In genomic region chr11:28384418-28384817, GRCh38 we compare ENCODE assay signal across 20 cellular contexts.
DNase-seq lines count a peak whose midpoint lies in the region; ATAC-seq, FAIRE-seq and TF ChIP-seq lines count a peak whose summit lies in the region.
"Had no signal": no experiment of that assay in that cellular context is flagged by ENCODE, and none has a peak within 500 bp of the region (broad histone marks: within the 10 kb centered on the region; RNA-seq: fewer than 3 reads in every experiment).

No MANE protein-coding gene starts in this region.

- no peak for TF ChIP-seq EP300 in SK-N-SH (IDR thresholded peaks at IDR 0.05; ENCODE audit: borderline replicate concordance in 1 of 2, low read depth in 1 of 2, low read length in 1 of 2)

- no peaks in the 10 kb centered on the region for H4K20me1 ChIP-seq in SK-N-SH (ENCODE audit: insufficient read depth)

- no peak overlapping the region for H3K4me2 ChIP-seq in SK-N-SH

- peaks cover 5% of the 10 kb centered on the region for H3F3A ChIP-seq in SK-N-SH (replicated peaks; ENCODE audit: insufficient read depth)

- TF ChIP-seq CTCF in retinal pigment epithelial cell (conservative IDR thresholded peaks at IDR 0.05; ENCODE audit: low read depth, low read length) (no peak), SK-N-SH (IDR thresholded peaks at IDR 0.05) (no peak)

- no peaks in the 10 kb centered on the region for H3K9me2 ChIP-seq in SK-N-SH

- no peak overlapping the region for H3K4me3 ChIP-seq in retinal pigment epithelial cell (ENCODE audit: low read length)
- no peak overlapping the region for H3K4me3 ChIP-seq in SK-N-SH (ENCODE audit: low read depth in 2 of 2, low read length in 1 of 2)
- H3K4me3 ChIP-seq: cardiac muscle cell, Peyer's patch had no signal

- 59% methylated on average over 4 of the region's 4 CpGs for WGBS in SK-N-SH (ENCODE audit: low lambda C conversion rate)

- H3K27me3 ChIP-seq in SK-N-SH (ENCODE audit: insufficient read depth) = no peaks in the 10 kb centered on the region
- H3K27me3 ChIP-seq: cardiac muscle cell, Peyer's patch had no signal

- H3K9ac ChIP-seq in SK-N-SH = no peak overlapping the region

- no peaks in the 10 kb centered on the region for H3K79me2 ChIP-seq in SK-N-SH (ENCODE audit: insufficient read depth)

- DNase-seq in H4 (ENCODE audit: low spot score) (peak; percentile 98), RCC 7860 (ENCODE audit: low spot score) (peak; percentile 90), epithelial cell of prostate (ENCODE audit: low read depth, low spot score) (peak; percentile 70), retinal pigment epithelial cell (ENCODE audit: low read depth) (peak; percentile 60), NCI-H2196 treated with DMSO at 0.1 percent for 48 hours (lab: John Stamatoyannopoulos, UW; ENCODE audit: unreplicated experiment) (no peak), SK-N-SH (no peak)
- DNase-seq: CD4-positive, CD25-positive, alpha-beta regulatory T cell; endodermal cell; H9; hippocampal formation; left ventricle myocardium superior; NCI-H1105 treated with DMSO at 0.1 percent for 48 hours; NCI-H524 treated with DMSO at 0.1 percent for 48 hours; Peyer's patch; small intestine had no signal

- H3K36me3 ChIP-seq in SK-N-SH (replicated peaks in 1 of 2; ENCODE audit: control insufficient read depth in 1 of 2, insufficient read depth in 2 of 2, low read length in 1 of 2) = no peaks in the 10 kb centered on the region
- H3K36me3 ChIP-seq: cardiac muscle cell, Peyer's patch had no signal

- H3K27ac ChIP-seq in epithelial cell of prostate = no peak overlapping the region
- H3K27ac ChIP-seq in SK-N-SH (ENCODE audit: low read depth in 2 of 2, low read length in 1 of 2) = no peak overlapping the region
- H3K27ac ChIP-seq: cardiac muscle cell, Peyer's patch had no signal

- H3K4me1 ChIP-seq in SK-N-SH (ENCODE audit: control insufficient read depth in 1 of 2, insufficient read depth in 2 of 2, low read depth in 1 of 2, low read length in 1 of 2) = no peaks in the 10 kb centered on the region
- H3K4me1 ChIP-seq: Peyer's patch had no signal

- POLR2A ChIA-PET in SK-N-SH (lab: Yijun Ruan, JAX) = no interaction called here

- FAIRE-seq in RCC 7860 (lab: Jason Lieb, UNC) = peak; percentile 91
- FAIRE-seq: G401.6, small intestine had no signal

- H3K9me3 ChIP-seq in SK-N-SH = no peaks in the 10 kb centered on the region
- H3K9me3 ChIP-seq: Peyer's patch had no signal

- CTCF ChIA-PET in SK-N-SH (lab: Yijun Ruan, JAX) = no interaction called here

- H2AFZ ChIP-seq in SK-N-SH (ENCODE audit: low read depth) = no peak overlapping the region

- no peak for ATAC-seq in HG03175 (IDR thresholded peaks at IDR 0.05; ENCODE audit: unreplicated experiment)
- no peak for ATAC-seq in GM18519 (IDR thresholded peaks at IDR 0.05; ENCODE audit: low FRiP score, unreplicated experiment)
- ATAC-seq: activated T-helper 17 cell treated with anti-CD3 and anti-CD28 coated beads, Interleukin-2, amount 50 U/mL, for 72 hours; left ventricle myocardium superior had no signal

- no peak for TF ChIP-seq RAD21 in SK-N-SH (IDR thresholded peaks at IDR 0.05; ENCODE audit: low read length)

TF ChIP-seq in SK-N-SH, 30 proteins besides CTCF, POLR2A, EP300 and RAD21:
- TF ChIP-seq REST (IDR thresholded peaks at IDR 0.05; ENCODE audit: low read depth, low read length) = no peak
- no peak for TF ChIP-seq FOXJ3 (CRISPR knock-in tag; IDR thresholded peaks at IDR 0.05)
- no peak for TF ChIP-seq USF2 (IDR thresholded peaks at IDR 0.05; ENCODE audit: borderline replicate concordance, low read depth, low read length)
- no peak for TF ChIP-seq PBX3 (IDR thresholded peaks at IDR 0.05)
- no peak for TF ChIP-seq TAF1 (IDR thresholded peaks at IDR 0.05; ENCODE audit: borderline replicate concordance, low read depth, low read length)
- no peak for TF ChIP-seq YY1 (IDR thresholded peaks at IDR 0.05; ENCODE audit: low read depth)
- TF ChIP-seq MAX (IDR thresholded peaks at IDR 0.05; ENCODE audit: low read depth) = no peak
- TF ChIP-seq MEF2A (IDR thresholded peaks at IDR 0.05; ENCODE audit: borderline replicate concordance, low read depth) = no peak
- no peak for TF ChIP-seq ZBTB33 (IDR thresholded peaks at IDR 0.05; ENCODE audit: borderline replicate concordance, low read depth)
- TF ChIP-seq RFX5 (IDR thresholded peaks at IDR 0.05; ENCODE audit: low read length) = no peak
- TF ChIP-seq GABPA (IDR thresholded peaks at IDR 0.05; ENCODE audit: low read depth) = no peak
- no peak for TF ChIP-seq CHD2 (IDR thresholded peaks at IDR 0.05; ENCODE audit: low read length, partially characterized antibody)
- no peak for TF ChIP-seq POLR2AphosphoS5 (IDR thresholded peaks at IDR 0.05; ENCODE audit: low read depth, low read length)
- TF ChIP-seq EZH2phosphoT487 (IDR thresholded peaks at IDR 0.05; ENCODE audit: borderline replicate concordance, low read depth) = no peak
- no peak for TF ChIP-seq FOSL2 (IDR thresholded peaks at IDR 0.05; ENCODE audit: borderline replicate concordance, low read depth)
- no peak for TF ChIP-seq RXRA (IDR thresholded peaks at IDR 0.05; ENCODE audit: borderline replicate concordance, low read depth)

Comparison
In these comparisons a context has a peak if more than half of its experiments do, and no peak if none do; other contexts are left out.
1. DNase-seq: peak in H4 (single experiment), RCC 7860 (single experiment), epithelial cell of prostate (single experiment) and retinal pigment epithelial cell (single experiment); none in NCI-H2196 treated with DMSO at 0.1 percent for 48 hours (single experiment) and SK-N-SH (single experiment).